1 cellular context compared by ENCODE assay signal in genomic region chr6:40350193-40350941, GRCh38.
TF ChIP-seq lines count a peak whose summit lies in the region.

No MANE protein-coding gene starts in this region.

TF ChIP-seq in HEK293, 187 proteins besides CTCF, POLR2A, EP300 and RAD21 (continued from another document):
- TF ChIP-seq PRDM4 (tag by site-specific recombination; IDR thresholded peaks at IDR 0.05) (no peak), ZNF704 (tag by site-specific recombination; IDR thresholded peaks at IDR 0.05) (no peak), ZNF114 (tag by site-specific recombination; IDR thresholded peaks at IDR 0.05) (0 out of 2 replicates have a peak, but pooled peaks have one; percentile 64), SCRT1 (tag by site-specific recombination; IDR thresholded peaks at IDR 0.05; ENCODE audit: borderline replicate concordance) (no peak), ZNF335 (tag by site-specific recombination; conservative IDR thresholded peaks at IDR 0.05) (no peak), ZBTB20 (tag by site-specific recombination; IDR thresholded peaks at IDR 0.05) (no peak), ZNF426 (tag by site-specific recombination; IDR thresholded peaks at IDR 0.05) (no peak), ZXDB (tag by site-specific recombination; IDR thresholded peaks at IDR 0.05) (no peak), ZFHX2 (tag by site-specific recombination; conservative IDR thresholded peaks at IDR 0.05) (peak; percentile 68; the same call in 1 of the 2 replicates), ZNF473 (tag by site-specific recombination; IDR thresholded peaks at IDR 0.05) (peak; percentile 16; the same call in 1 of the 2 replicates), KLF9 (tag by site-specific recombination; IDR thresholded peaks at IDR 0.05; ENCODE audit: low read depth) (0 out of 2 replicates have a peak, but pooled peaks have one; percentile 21), ZBTB49 (tag by site-specific recombination; IDR thresholded peaks at IDR 0.05; ENCODE audit: low read depth) (no peak), ZNF514 (tag by site-specific recombination; IDR thresholded peaks at IDR 0.05) (0 out of 2 replicates have a peak, but pooled peaks have one; percentile 0), ZNF214 (tag by site-specific recombination; IDR thresholded peaks at IDR 0.05; ENCODE audit: borderline replicate concordance) (no peak), KLF1 (tag by site-specific recombination; IDR thresholded peaks at IDR 0.05) (no peak), ZNF324 (tag by site-specific recombination; IDR thresholded peaks at IDR 0.05) (no peak), AEBP2 (tag by site-specific recombination; IDR thresholded peaks at IDR 0.05; ENCODE audit: borderline replicate concordance) (no peak), ZNF48 (tag by site-specific recombination; IDR thresholded peaks at IDR 0.05) (no peak), HOXD13 (CRISPR knock-in tag; IDR thresholded peaks at IDR 0.05; ENCODE audit: borderline replicate concordance) (no peak), GFI1B (tag by site-specific recombination; IDR thresholded peaks at IDR 0.05) (no peak), ZBTB7A (tag by site-specific recombination; IDR thresholded peaks at IDR 0.05; ENCODE audit: low read depth) (no peak), ZSCAN4 (tag by site-specific recombination; IDR thresholded peaks at IDR 0.05) (peak; percentile 97), ZNF202 (tag by site-specific recombination; IDR thresholded peaks at IDR 0.05; ENCODE audit: borderline replicate concordance) (no peak), PRDM6 (tag by site-specific recombination; IDR thresholded peaks at IDR 0.05) (no peak), ZNF239 (tag by site-specific recombination; IDR thresholded peaks at IDR 0.05) (0 out of 2 replicates have a peak, but pooled peaks have one; percentile 8), RBAK (tag by site-specific recombination; IDR thresholded peaks at IDR 0.05) (no peak), ZNF175 (tag by site-specific recombination; IDR thresholded peaks at IDR 0.05) (no peak), ZNF518A (tag by site-specific recombination; conservative IDR thresholded peaks at IDR 0.05; ENCODE audit: low read depth) (no peak), KLF8 (tag by site-specific recombination; IDR thresholded peaks at IDR 0.05) (no peak), ZNF544 (tag by site-specific recombination; IDR thresholded peaks at IDR 0.05) (no peak), ZNF548 (tag by site-specific recombination; IDR thresholded peaks at IDR 0.05) (no peak), ZBTB26 (tag by site-specific recombination; optimal IDR thresholded peaks at IDR 0.05) (peak; percentile 8), ZNF148 (tag by site-specific recombination; IDR thresholded peaks at IDR 0.05; ENCODE audit: borderline replicate concordance) (peak; percentile 29; the same call in 1 of the 2 replicates), SALL2 (tag by site-specific recombination; IDR thresholded peaks at IDR 0.05; ENCODE audit: borderline replicate concordance) (0 out of 2 replicates have a peak, but pooled peaks have one; percentile 71), EGR2 (tag by site-specific recombination; IDR thresholded peaks at IDR 0.05; ENCODE audit: low read depth) (peak; percentile 55; the same call in 1 of the 2 replicates)
